Comparison of ENCODE assay signal across 1 cellular context in the genomic region with DNA sequence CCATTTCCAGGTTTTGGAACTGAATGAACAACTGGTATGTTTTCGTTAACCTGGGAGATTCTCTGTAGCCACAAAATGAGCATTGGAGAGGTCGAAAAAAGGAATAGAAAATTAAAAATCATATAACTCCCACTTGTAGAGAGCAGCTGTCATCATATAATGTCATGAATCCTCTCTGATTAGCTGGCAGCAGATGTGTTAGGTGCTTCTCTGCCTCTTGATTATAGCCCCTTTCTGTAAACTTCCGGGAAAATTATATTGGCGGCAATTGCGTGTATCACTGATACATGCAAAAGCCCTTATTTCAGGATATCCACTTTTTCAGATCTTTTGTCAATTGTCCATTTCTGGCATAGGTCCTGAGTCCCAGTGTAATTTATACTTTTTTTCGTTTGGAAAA.
TF ChIP-seq lines count a peak whose summit lies in the region.

No MANE protein-coding gene starts in this region.

TF ChIP-seq in WTC11, 78 proteins besides CTCF, POLR2A, EP300 and RAD21 (continued from another document):
- TF ChIP-seq, protein P1, sequence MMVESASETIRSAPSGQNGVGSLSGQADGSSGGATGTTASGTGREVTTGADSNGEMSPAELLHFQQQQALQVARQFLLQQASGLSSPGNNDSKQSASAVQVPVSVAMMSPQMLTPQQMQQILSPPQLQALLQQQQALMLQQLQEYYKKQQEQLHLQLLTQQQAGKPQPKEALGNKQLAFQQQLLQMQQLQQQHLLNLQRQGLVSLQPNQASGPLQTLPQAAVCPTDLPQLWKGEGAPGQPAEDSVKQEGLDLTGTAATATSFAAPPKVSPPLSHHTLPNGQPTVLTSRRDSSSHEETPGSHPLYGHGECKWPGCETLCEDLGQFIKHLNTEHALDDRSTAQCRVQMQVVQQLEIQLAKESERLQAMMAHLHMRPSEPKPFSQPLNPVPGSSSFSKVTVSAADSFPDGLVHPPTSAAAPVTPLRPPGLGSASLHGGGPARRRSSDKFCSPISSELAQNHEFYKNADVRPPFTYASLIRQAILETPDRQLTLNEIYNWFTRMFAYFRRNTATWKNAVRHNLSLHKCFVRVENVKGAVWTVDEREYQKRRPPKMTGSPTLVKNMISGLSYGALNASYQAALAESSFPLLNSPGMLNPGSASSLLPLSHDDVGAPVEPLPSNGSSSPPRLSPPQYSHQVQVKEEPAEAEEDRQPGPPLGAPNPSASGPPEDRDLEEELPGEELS (CRISPR knock-in tag; IDR thresholded peaks at IDR 0.05) = no peak
- TF ChIP-seq SOX15 (CRISPR knock-in tag; IDR thresholded peaks at IDR 0.05) = no peak
- TF ChIP-seq, protein P2, sequence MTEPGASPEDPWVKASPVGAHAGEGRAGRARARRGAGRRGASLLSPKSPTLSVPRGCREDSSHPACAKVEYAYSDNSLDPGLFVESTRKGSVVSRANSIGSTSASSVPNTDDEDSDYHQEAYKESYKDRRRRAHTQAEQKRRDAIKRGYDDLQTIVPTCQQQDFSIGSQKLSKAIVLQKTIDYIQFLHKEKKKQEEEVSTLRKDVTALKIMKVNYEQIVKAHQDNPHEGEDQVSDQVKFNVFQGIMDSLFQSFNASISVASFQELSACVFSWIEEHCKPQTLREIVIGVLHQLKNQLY (CRISPR knock-in tag; IDR thresholded peaks at IDR 0.05) = no peak
- TF ChIP-seq, protein P3, sequence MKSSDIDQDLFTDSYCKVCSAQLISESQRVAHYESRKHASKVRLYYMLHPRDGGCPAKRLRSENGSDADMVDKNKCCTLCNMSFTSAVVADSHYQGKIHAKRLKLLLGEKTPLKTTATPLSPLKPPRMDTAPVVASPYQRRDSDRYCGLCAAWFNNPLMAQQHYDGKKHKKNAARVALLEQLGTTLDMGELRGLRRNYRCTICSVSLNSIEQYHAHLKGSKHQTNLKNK (CRISPR knock-in tag; IDR thresholded peaks at IDR 0.05) = no peak
